ENCODE assay signal across 7 cellular contexts in the genomic region with DNA sequence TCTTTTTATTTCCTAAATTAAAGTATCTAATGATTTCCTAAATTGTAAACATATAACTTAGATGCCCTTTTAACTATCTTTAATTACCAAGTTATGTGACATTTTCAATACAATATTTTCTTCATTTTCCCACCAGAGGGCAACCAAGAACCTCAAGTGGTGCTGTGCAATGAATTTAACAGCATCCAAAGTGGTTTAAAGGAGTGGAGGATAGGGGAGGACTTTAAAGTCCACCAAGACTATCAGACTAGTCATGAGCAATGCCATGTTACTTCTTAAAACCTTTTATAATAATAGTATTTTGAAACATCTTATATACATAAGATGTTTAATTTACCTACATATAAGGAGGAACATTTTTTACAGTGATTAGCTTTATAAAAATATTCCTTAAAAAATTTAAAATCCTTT.
A peak's percentile ranks its signal among the peaks of the same experiment; 100 is the strongest.
DNase-seq lines count a peak whose midpoint lies in the region; ATAC-seq, FAIRE-seq and TF ChIP-seq lines count a peak whose summit lies in the region.

No MANE protein-coding gene starts in this region.

- no peaks in the 10 kb centered on the region for H3K27me3 Mint-ChIP-seq in neural crest cell (ENCODE audit: low read depth)

- TF ChIP-seq RAD21 in Ishikawa (IDR thresholded peaks at IDR 0.05; ENCODE audit: low read depth): peak; percentile 71

- H3K4me1 ChIP-seq in esophagus muscularis mucosa: peaks cover 15 to 42% (median 24%) of the 10 kb centered on the region in 4 donors

- DNase-seq in Daoy (ENCODE audit: low read depth): peak; percentile 26
- peak; percentile 37 for DNase-seq in RCC 7860 (ENCODE audit: low spot score)
- DNase-seq in esophagus muscularis mucosa (ENCODE audit: extremely low spot score): no peak
- no peak for DNase-seq in neural crest cell (ENCODE audit: low read depth, low spot score)
- DNase-seq in ecto neural progenitor cell (ENCODE audit: low spot score): no peak

- no peak for TF ChIP-seq EP300 in Ishikawa (IDR thresholded peaks at IDR 0.05; ENCODE audit: borderline replicate concordance)
- no peak for TF ChIP-seq EP300 in esophagus muscularis mucosa (IDR thresholded peaks at IDR 0.05)

- ATAC-seq in HG03442 (IDR thresholded peaks at IDR 0.05; ENCODE audit: unreplicated experiment): no peak

- H3K9me3 ChIP-seq in esophagus muscularis mucosa: no peaks in the 10 kb centered on the region

- no peak overlapping the region for H3K4me3 Mint-ChIP-seq in neural crest cell

- no peaks in the 10 kb centered on the region for H3K9me3 Mint-ChIP-seq in neural crest cell

- H3K36me3 ChIP-seq in esophagus muscularis mucosa: no peaks in the 10 kb centered on the region

- H3K4me3 ChIP-seq in esophagus muscularis mucosa: no peak overlapping the region

- H3K27ac ChIP-seq in esophagus muscularis mucosa (replicated peaks in 1 of 4): no peak overlapping the region

- TF ChIP-seq CTCF in esophagus muscularis mucosa (IDR thresholded peaks at IDR 0.05) (peak; percentile 42 to 52 (median 50)), neural crest cell (conservative IDR thresholded peaks at IDR 0.05) (peak; percentile 77)

- intact Hi-C loops in esophagus muscularis mucosa (cut with DNase I): no loop called here

- peak; percentile 85 for FAIRE-seq in RCC 7860 (lab: Jason Lieb, UNC)

- no peak overlapping the region for H3K27ac Mint-ChIP-seq in neural crest cell (ENCODE audit: unreplicated experiment)

- TF ChIP-seq POLR2A in esophagus muscularis mucosa (IDR thresholded peaks at IDR 0.05; ENCODE audit: low read depth): no peak

- peaks cover 26% of the 10 kb centered on the region for H3K4me1 Mint-ChIP-seq in neural crest cell

- H3K27me3 ChIP-seq in esophagus muscularis mucosa: no peaks in the 10 kb centered on the region

- no peaks in the 10 kb centered on the region for H3K36me3 Mint-ChIP-seq in neural crest cell (ENCODE audit: low read depth)

TF ChIP-seq in Ishikawa, 13 proteins besides CTCF, POLR2A, EP300 and RAD21:
- TF ChIP-seq TAF1 (IDR thresholded peaks at IDR 0.05; ENCODE audit: low read depth): no peak
- no peak for TF ChIP-seq ZBTB7A (IDR thresholded peaks at IDR 0.05; ENCODE audit: low read depth)
- no peak for TF ChIP-seq CEBPB (IDR thresholded peaks at IDR 0.05)
- TF ChIP-seq CREB1 (IDR thresholded peaks at IDR 0.05; ENCODE audit: low read depth): no peak
- TF ChIP-seq FOXM1 (IDR thresholded peaks at IDR 0.05; ENCODE audit: borderline replicate concordance, low read depth): no peak
- no peak for TF ChIP-seq YY1 (IDR thresholded peaks at IDR 0.05; ENCODE audit: low read depth)

Comparison
In these comparisons a context has a peak if more than half of its experiments do, and no peak if none do; other contexts are left out.
1. DNase-seq: peak in Daoy (single experiment) and RCC 7860 (single experiment); none in esophagus muscularis mucosa (single experiment), neural crest cell (single experiment) and ecto neural progenitor cell (single experiment).